Comparison of ENCODE assay signal across 27 cellular contexts in the genomic region with DNA sequence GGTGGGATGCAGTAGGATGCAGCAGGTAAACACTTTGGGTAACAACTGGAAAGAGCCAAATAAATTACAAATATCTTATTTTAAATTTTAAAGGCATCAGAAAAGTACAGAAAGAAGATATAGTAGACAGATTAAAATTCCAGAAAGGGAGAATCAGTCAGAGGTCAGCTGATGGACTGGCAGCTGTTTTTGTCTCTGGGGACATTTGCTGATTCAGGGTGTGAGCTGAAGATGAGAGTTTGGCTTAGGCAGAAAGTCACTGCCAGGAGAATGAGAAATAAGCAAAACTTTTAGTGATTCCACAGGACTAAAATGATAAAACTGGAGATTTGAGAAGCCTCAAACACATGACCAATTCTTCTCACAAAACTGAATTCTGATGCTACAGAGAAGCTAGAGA. TPM values are rescaled to one million over a fixed set of nuclear protein-coding genes. Genes with fewer than 3 reads are reported as not detected.
A peak's percentile ranks its signal among the peaks of the same experiment; 100 is the strongest.
DNase-seq lines count a peak whose midpoint lies in the region; ATAC-seq and TF ChIP-seq lines count a peak whose summit lies in the region.
"Had no signal": no experiment of that assay in that cellular context is flagged by ENCODE, and none has a peak within 500 bp of the region (broad histone marks: within the 10 kb centered on the region; RNA-seq: fewer than 3 reads in every experiment).

No MANE protein-coding gene starts in this region.

- H4K8ac ChIP-seq in mesenchymal stem cell (ENCODE audit: low read length): no peak overlapping the region

- H2BK12ac ChIP-seq in mesenchymal stem cell (ENCODE audit: low read length in 2 of 2): no peak overlapping the region

- H3K36me3 ChIP-seq in brain microvascular endothelial cell (replicated peaks) (peaks cover 9% of the 10 kb centered on the region), mesenchymal stem cell (ENCODE audit: control insufficient read depth in 1 of 2, insufficient read depth in 2 of 2, low read depth in 1 of 2, low read length in 2 of 2) (peaks cover 2 to 38% of the 10 kb centered on the region in 2 experiments), subcutaneous abdominal adipose tissue (ENCODE audit: control insufficient read depth in 5 of 5, insufficient read depth in 5 of 5, low read length in 5 of 5) (peaks cover 0 to 20% (median 5%) of the 10 kb centered on the region in 5 donors), transverse colon (peaks cover 0 to 8% (median 0%) of the 10 kb centered on the region in 4 donors)
- H3K36me3 ChIP-seq: thyroid gland had no signal

- no peak overlapping the region for H2BK15ac ChIP-seq in mesenchymal stem cell (ENCODE audit: low read depth, poor library complexity, severe bottlenecking)

- H3K4me1 ChIP-seq in mesenchymal stem cell (ENCODE audit: control insufficient read depth, insufficient read depth, low read depth, low read length) (no peaks in the 10 kb centered on the region), subcutaneous abdominal adipose tissue (ENCODE audit: control insufficient read depth in 5 of 5, insufficient read depth in 5 of 5, low read length in 5 of 5) (peaks cover 0 to 6% (median 0%) of the 10 kb centered on the region in 5 donors), transverse colon (no peaks in the 10 kb centered on the region)
- H3K4me1 ChIP-seq: body of pancreas, thyroid gland had no signal

- no peak overlapping the region for H2AK5ac ChIP-seq in mesenchymal stem cell (ENCODE audit: low read length, severe bottlenecking)

- TF ChIP-seq EP300 in transverse colon (IDR thresholded peaks at IDR 0.05; ENCODE audit: low read depth): no peak

- TF ChIP-seq POLR2A in transverse colon (IDR thresholded peaks at IDR 0.05): no peak

- no peak overlapping the region for H3K27ac ChIP-seq in brain microvascular endothelial cell
- H3K27ac ChIP-seq in mesenchymal stem cell (ENCODE audit: low read length, poor library complexity, severe bottlenecking): no peak overlapping the region
- H3K27ac ChIP-seq in subcutaneous abdominal adipose tissue (ENCODE audit: low read depth, low read length): peak overlapping the region; percentile 9
- H3K27ac ChIP-seq in transverse colon: no peak overlapping the region
- H3K27ac ChIP-seq: body of pancreas, esophagus muscularis mucosa, right atrium auricular region, thyroid gland, vagina had no signal

- no peaks in the 10 kb centered on the region for H3K79me1 ChIP-seq in mesenchymal stem cell (replicated peaks; ENCODE audit: low read length, poor library complexity, severe bottlenecking)

- H3K4me2 ChIP-seq in mesenchymal stem cell (ENCODE audit: low read length, poor library complexity, severe bottlenecking): no peak overlapping the region

- peaks cover 9% of the 10 kb centered on the region for H3K9me3 ChIP-seq in mesenchymal stem cell (ENCODE audit: control insufficient read depth, low read length)
- no peaks in the 10 kb centered on the region for H3K9me3 ChIP-seq in subcutaneous abdominal adipose tissue (ENCODE audit: control insufficient read depth in 5 of 5, low read length in 5 of 5)
- H3K9me3 ChIP-seq in transverse colon: no peaks in the 10 kb centered on the region
- H3K9me3 ChIP-seq: body of pancreas, esophagus muscularis mucosa, right atrium auricular region, thyroid gland, vagina had no signal

- H3K18ac ChIP-seq in mesenchymal stem cell (ENCODE audit: low read depth in 1 of 2, low read length in 2 of 2): no peak overlapping the region

- no peak overlapping the region for H2AFZ ChIP-seq in mesenchymal stem cell (ENCODE audit: low read depth, low read length)

- H2BK5ac ChIP-seq in mesenchymal stem cell (ENCODE audit: low read depth, low read length, poor library complexity, severe bottlenecking): no peak overlapping the region

- no peak overlapping the region for H3K14ac ChIP-seq in mesenchymal stem cell (ENCODE audit: low read length in 2 of 2)

- H3K23ac ChIP-seq in mesenchymal stem cell (ENCODE audit: low read length in 2 of 2): no peak overlapping the region

- no peak overlapping the region for H4K91ac ChIP-seq in mesenchymal stem cell (ENCODE audit: low read length)

- intact Hi-C loops in transverse colon (cut with DNase I; ENCODE audit: low total_unique reads): no loop called here

- peak; percentile 34 for DNase-seq in GM04504 (ENCODE audit: low read depth)
- peak; percentile 20 for DNase-seq in brain microvascular endothelial cell
- no peak for DNase-seq in mesenchymal stem cell
- DNase-seq in transverse colon: no peak
- DNase-seq in NCI-H82 (lab: John Stamatoyannopoulos, UW): no peak
- DNase-seq: activated CD4-positive, alpha-beta T cell treated with anti-CD3 and anti-CD28 coated beads, Interleukin-2, amount 50 U/mL, for 48 hours; activated CD4-positive, CD25-positive, alpha-beta regulatory T cell treated with anti-CD3 and anti-CD28 coated beads, Interleukin-2, amount 50 U/mL, for 72 hours; activated naive CD4-positive, alpha-beta T cell; body of pancreas; C1 segment of cervical spinal cord; cerebellar nuclear complex; DMS153; glutamatergic neuron; NCI-H1092; NCI-H1694; NCI-H446 treated with DMSO at 0.1 percent for 48 hours; posterior cingulate gyrus; RPMI8226; stimulated activated CD8-positive, alpha-beta memory T cell treated with anti-CD3 and anti-CD28 coated beads, Interleukin-4, amount 100 ng/mL, for 48 hours; T-helper 1 cell; thyroid gland had no signal

- no peak overlapping the region for H3K4ac ChIP-seq in mesenchymal stem cell (ENCODE audit: low read depth in 1 of 2, low read length in 2 of 2)

- no peak overlapping the region for H2BK120ac ChIP-seq in mesenchymal stem cell (ENCODE audit: low read depth, low read length)

- in situ Hi-C loops in brain microvascular endothelial cell (cut with HindIII; ENCODE audit: low pct_ligation_motif_present, low sequenced_read_pairs) (no loop called here), transverse colon (cut with MboI; ENCODE audit: low pct_ligation_motif_present in 1 of 4, low pct_unique_long_range_greater_than_20kb in 1 of 4, low sequenced_read_pairs in 3 of 4) (no loop called here)

- H3K4me3 ChIP-seq in brain microvascular endothelial cell (ENCODE audit: low read depth, low read length): no peak overlapping the region
- H3K4me3 ChIP-seq in mesenchymal stem cell (ENCODE audit: insufficient read depth in 1 of 2, low read depth in 1 of 2, low read length in 2 of 2): no peak overlapping the region
- no peak overlapping the region for H3K4me3 ChIP-seq in subcutaneous abdominal adipose tissue (ENCODE audit: low read depth in 1 of 5, low read length in 5 of 5)
- H3K4me3 ChIP-seq in transverse colon: no peak overlapping the region
- H3K4me3 ChIP-seq: body of pancreas, esophagus muscularis mucosa, right atrium auricular region, thyroid gland, vagina had no signal

- no peak for ATAC-seq in SK-N-SH treated with all-trans-retinoic acid at 6 μM for 48 hours
- ATAC-seq: body of pancreas, left lobe of liver had no signal

- TF ChIP-seq CTCF in brain microvascular endothelial cell (IDR thresholded peaks at IDR 0.05; ENCODE audit: low read depth, low read length, missing control alignments) (no peak), transverse colon (IDR thresholded peaks at IDR 0.05) (no peak)

- H3K27me3 ChIP-seq in brain microvascular endothelial cell (replicated peaks) (no peaks in the 10 kb centered on the region), mesenchymal stem cell (ENCODE audit: control insufficient read depth in 1 of 2, insufficient read depth in 1 of 2, low read length in 2 of 2) (no peaks in the 10 kb centered on the region), subcutaneous abdominal adipose tissue (ENCODE audit: control insufficient read depth in 5 of 5, insufficient read depth in 4 of 5, low read length in 5 of 5) (no peaks in the 10 kb centered on the region), transverse colon (no peaks in the 10 kb centered on the region)
- H3K27me3 ChIP-seq: body of pancreas, esophagus muscularis mucosa, right atrium auricular region, thyroid gland, vagina had no signal

- peak overlapping the region; percentile 64 for H3K9ac ChIP-seq in mesenchymal stem cell (ENCODE audit: low read length)
- H3K9ac ChIP-seq in subcutaneous abdominal adipose tissue (ENCODE audit: low read length in 5 of 5): peak overlapping the region in 1 of 5 donors; percentile 10

TF ChIP-seq in SK-N-SH treated with all-trans-retinoic acid at 6 μM for 48 hours, 23 proteins besides CTCF, POLR2A, EP300 and RAD21:
- TF ChIP-seq SNAI2 (CRISPR knock-in tag; IDR thresholded peaks at IDR 0.05): no peak
- TF ChIP-seq, protein P1, sequence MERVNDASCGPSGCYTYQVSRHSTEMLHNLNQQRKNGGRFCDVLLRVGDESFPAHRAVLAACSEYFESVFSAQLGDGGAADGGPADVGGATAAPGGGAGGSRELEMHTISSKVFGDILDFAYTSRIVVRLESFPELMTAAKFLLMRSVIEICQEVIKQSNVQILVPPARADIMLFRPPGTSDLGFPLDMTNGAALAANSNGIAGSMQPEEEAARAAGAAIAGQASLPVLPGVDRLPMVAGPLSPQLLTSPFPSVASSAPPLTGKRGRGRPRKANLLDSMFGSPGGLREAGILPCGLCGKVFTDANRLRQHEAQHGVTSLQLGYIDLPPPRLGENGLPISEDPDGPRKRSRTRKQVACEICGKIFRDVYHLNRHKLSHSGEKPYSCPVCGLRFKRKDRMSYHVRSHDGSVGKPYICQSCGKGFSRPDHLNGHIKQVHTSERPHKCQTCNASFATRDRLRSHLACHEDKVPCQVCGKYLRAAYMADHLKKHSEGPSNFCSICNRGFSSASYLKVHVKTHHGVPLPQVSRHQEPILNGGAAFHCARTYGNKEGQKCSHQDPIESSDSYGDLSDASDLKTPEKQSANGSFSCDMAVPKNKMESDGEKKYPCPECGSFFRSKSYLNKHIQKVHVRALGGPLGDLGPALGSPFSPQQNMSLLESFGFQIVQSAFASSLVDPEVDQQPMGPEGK (CRISPR knock-in tag; IDR thresholded peaks at IDR 0.05; ENCODE audit: borderline replicate concordance): no peak
TF ChIP-seq in SK-N-SH treated with all-trans-retinoic acid at 6 μM for 48 hours: peak in this region for 0.

RNA-seq across cellular contexts. Expression of gene AHI1, which starts 39.5 kb away (rescaled TPM):
- 14.2 TPM for polyA plus RNA-seq in mesenchymal stem cell (2013, experiment 1 of 2)
- 13.9 TPM for polyA plus RNA-seq in mesenchymal stem cell (2013, experiment 2 of 2)
- 100 to 1,000 TPM in 1 of 4 donors, 10 to 100 TPM in 3; 16.2 to 119 (median 34.2) TPM for total RNA-seq in transverse colon

Comparison
In these comparisons a context has a peak if more than half of its experiments do, and no peak if none do; other contexts are left out.
1. DNase-seq: peak in GM04504 (single experiment) and brain microvascular endothelial cell (single experiment); none in mesenchymal stem cell (single experiment), transverse colon (single experiment) and NCI-H82 (single experiment).